In the genomic region with DNA sequence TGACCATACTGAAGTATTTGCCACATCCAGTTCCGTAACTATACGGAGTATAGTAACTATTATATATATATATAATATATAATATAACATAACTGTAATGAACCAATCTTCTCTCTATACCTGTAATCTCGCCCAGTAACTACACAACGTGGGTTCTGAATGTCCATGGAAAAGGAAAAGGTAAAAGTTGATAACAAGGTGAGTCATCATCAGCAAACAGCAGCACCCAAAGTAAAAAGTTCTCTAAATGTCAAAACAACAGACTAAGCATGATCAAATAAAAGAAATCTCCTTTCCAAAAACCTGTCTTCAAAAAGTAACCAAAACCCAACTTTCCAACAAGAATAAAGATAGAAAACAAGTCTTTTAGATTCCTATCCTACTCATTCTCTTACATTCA, we compare ENCODE assay signal across 19 cellular contexts. TPM values are rescaled to one million over a fixed set of nuclear protein-coding genes. Genes with fewer than 3 reads are reported as not detected.
DNase-seq lines count a peak whose midpoint lies in the region; ATAC-seq, FAIRE-seq and TF ChIP-seq lines count a peak whose summit lies in the region.
"Had no signal": no experiment of that assay in that cellular context is flagged by ENCODE, and none has a peak within 500 bp of the region (broad histone marks: within the 10 kb centered on the region; RNA-seq: fewer than 3 reads in every experiment).

No MANE protein-coding gene starts in this region.

- RAD21 ChIA-PET in HCT116 (lab: Charles Lee; ENCODE audit: low non-redundant PET in 1 of 2, low total read pairs in 2 of 2, uncharacterized antibody in 2 of 2, unreplicated experiment in 2 of 2): no interaction called here

- H2AFZ ChIP-seq in HCT116 (ENCODE audit: low read depth, low read length, poor library complexity, severe bottlenecking) (no peak overlapping the region), PC-3 (ENCODE audit: low read length) (no peak overlapping the region)
- H2AFZ ChIP-seq: GM23248 had no signal

- H3K27me3 ChIP-seq in HCT116 (ENCODE audit: insufficient read depth, low read length) (no peaks in the 10 kb centered on the region), PC-3 (ENCODE audit: low read length) (no peaks in the 10 kb centered on the region), bronchial epithelial cell (ENCODE audit: control insufficient read depth, insufficient read depth, low read length) (no peaks in the 10 kb centered on the region)

- H3K9me2 ChIP-seq in HCT116 (ENCODE audit: insufficient read depth) (no peaks in the 10 kb centered on the region), PC-3 (replicated peaks; ENCODE audit: low read length) (no peaks in the 10 kb centered on the region)

- FAIRE-seq in bronchial epithelial cell (lab: Jason Lieb, UNC): no peak
- FAIRE-seq: GM12878, H1 had no signal

- no peak overlapping the region for H3K9ac ChIP-seq in HCT116 (ENCODE audit: low read length)
- no peak overlapping the region for H3K9ac ChIP-seq in PC-3 (ENCODE audit: low read length)
- H3K9ac ChIP-seq: GM23248 had no signal

- no peak for TF ChIP-seq POLR2A in HCT116 (IDR thresholded peaks at IDR 0.05; ENCODE audit: borderline replicate concordance, extremely low read depth, insufficient read depth, insufficient read length)

- intact Hi-C loops in HCT116 (cut with micrococcal nuclease) (no loop called here), PC-3 (cut with micrococcal nuclease) (no loop called here)

- H3K4me3 ChIP-seq in HCT116 (replicated peaks in 1 of 2; ENCODE audit: low read depth in 1 of 2, low read length in 2 of 2): no peak overlapping the region
- no peak overlapping the region for H3K4me3 ChIP-seq in PC-3 (ENCODE audit: low read length)
- H3K4me3 ChIP-seq in bronchial epithelial cell (ENCODE audit: low read depth, low read length): no peak overlapping the region
- H3K4me3 ChIP-seq in foreskin fibroblast (ENCODE audit: low read depth in 1 of 2, low read length in 2 of 2): no peak overlapping the region
- H3K4me3 ChIP-seq: GM12878, GM23248 had no signal

- DNase-seq in HCT116 (ENCODE audit: low read depth, low spot score) (no peak), PC-3 (peak; percentile 44), bronchial epithelial cell (ENCODE audit: low read depth) (peak; percentile 16), progenitor cell of endocrine pancreas (ENCODE audit: low spot score, unreplicated experiment) (no peak), foreskin fibroblast (no peak)
- DNase-seq: C1 segment of cervical spinal cord; Calu3; CD4-positive, alpha-beta memory T cell; COR-L47; DMS79; EL; GDM1; GM23248; H7; HCEC 1CT had no signal

- H3K9me3 ChIP-seq in HCT116 (ENCODE audit: control insufficient read depth in 1 of 2, insufficient read depth in 1 of 2, low read depth in 1 of 2, low read length in 2 of 2) (no peaks in the 10 kb centered on the region), PC-3 (ENCODE audit: low read length) (no peaks in the 10 kb centered on the region)

- H3F3A ChIP-seq in PC-3 (ENCODE audit: low read length, unreplicated experiment): no peaks in the 10 kb centered on the region

- no peaks in the 10 kb centered on the region for H4K20me1 ChIP-seq in HCT116 (ENCODE audit: insufficient read depth)
- H4K20me1 ChIP-seq in PC-3 (ENCODE audit: low read length): peaks cover 7% of the 10 kb centered on the region

- ATAC-seq in HCT116 (no peak), PC-3 (peak; percentile 84), GM18511 (IDR thresholded peaks at IDR 0.05; ENCODE audit: unreplicated experiment) (no peak)
- ATAC-seq: GM12878 had no signal

- H3K79me2 ChIP-seq in HCT116 (ENCODE audit: insufficient read depth, low read length) (peaks cover 20% of the 10 kb centered on the region), PC-3 (ENCODE audit: low read length) (peaks cover 27% of the 10 kb centered on the region)

- peaks cover 3 to 4% of the 10 kb centered on the region in 2 experiments; a peak in 3 of 4 replicates for H3K4me1 ChIP-seq in HCT116 (ENCODE audit: control insufficient read depth in 1 of 2, insufficient read depth in 2 of 2, low read length in 2 of 2)
- H3K4me1 ChIP-seq in PC-3 (ENCODE audit: insufficient read depth, low read length): peaks cover 10% of the 10 kb centered on the region

- CTCF ChIA-PET in HCT116 (lab: Charles Lee) (no interaction called here), PC-3 (lab: Charles Lee) (no interaction called here)

- peak overlapping the region; percentile 8 for H3K27ac Mint-ChIP-seq in progenitor cell of endocrine pancreas
- H3K27ac Mint-ChIP-seq: CD4-positive, alpha-beta memory T cell had no signal

- H3K36me3 ChIP-seq in HCT116 (ENCODE audit: control insufficient read depth in 1 of 2, insufficient read depth in 2 of 2, low read length in 2 of 2) (no peaks in the 10 kb centered on the region), PC-3 (ENCODE audit: low read depth, low read length) (no peaks in the 10 kb centered on the region), bronchial epithelial cell (ENCODE audit: control insufficient read depth, insufficient read depth, low read length) (no peaks in the 10 kb centered on the region)

- H3K4me1 Mint-ChIP-seq in progenitor cell of endocrine pancreas (ENCODE audit: low read depth): peaks cover 9% of the 10 kb centered on the region

- H3K27me3 Mint-ChIP-seq in progenitor cell of endocrine pancreas: no peaks in the 10 kb centered on the region

- H3K27ac ChIP-seq in HCT116 (ENCODE audit: low read depth, low read length) (no peak overlapping the region), PC-3 (ENCODE audit: low read length) (no peak overlapping the region)
- H3K27ac ChIP-seq: GM23248 had no signal

- no TSS peak for BruUV-seq in HCT116 (replicated peaks; lab: Mats Ljungman, UMichigan)
- no TSS peak for BruUV-seq in PC-3 (replicated peaks; lab: Mats Ljungman, UMichigan)

- no peak for TF ChIP-seq RAD21 in HCT116 (IDR thresholded peaks at IDR 0.05; ENCODE audit: low read depth)

- no peak overlapping the region for H3K4me3 Mint-ChIP-seq in progenitor cell of endocrine pancreas (ENCODE audit: low read depth)
- H3K4me3 Mint-ChIP-seq: CD4-positive, alpha-beta memory T cell had no signal

- H3K36me3 Mint-ChIP-seq in progenitor cell of endocrine pancreas (ENCODE audit: insufficient read depth): peaks cover under 1% of the 10 kb centered on the region
- H3K36me3 Mint-ChIP-seq: CD4-positive, alpha-beta memory T cell had no signal

- no peak for TF ChIP-seq CTCF in HCT116 (IDR thresholded peaks at IDR 0.05 in 2 of 3, conservative IDR thresholded peaks at IDR 0.05 in 1 of 3; ENCODE audit: borderline replicate concordance in 1 of 3, insufficient read depth in 1 of 3, low read depth in 2 of 3, low read length in 2 of 3)
- TF ChIP-seq CTCF in PC-3 (conservative IDR thresholded peaks at IDR 0.05; ENCODE audit: low read depth, low read length): no peak
- no peak for TF ChIP-seq CTCF in bronchial epithelial cell (IDR thresholded peaks at IDR 0.05; ENCODE audit: insufficient read depth, low read length, severe bottlenecking)
- TF ChIP-seq CTCF in progenitor cell of endocrine pancreas (IDR thresholded peaks at IDR 0.05; ENCODE audit: unreplicated experiment): no peak
- no peak for TF ChIP-seq CTCF in foreskin fibroblast (IDR thresholded peaks at IDR 0.05; ENCODE audit: low read depth, low read length)

- H3K4me2 ChIP-seq in HCT116 (ENCODE audit: low read length): no peak overlapping the region
- H3K4me2 ChIP-seq in PC-3 (ENCODE audit: low read length): peak overlapping the region; percentile 19

- POLR2A ChIA-PET in HCT116 (lab: Charles Lee) (no interaction called here), PC-3 (lab: Charles Lee; ENCODE audit: unreplicated experiment) (no interaction called here)

- no peaks in the 10 kb centered on the region for H3K9me3 Mint-ChIP-seq in progenitor cell of endocrine pancreas (ENCODE audit: low read depth)
- H3K9me3 Mint-ChIP-seq: CD4-positive, alpha-beta memory T cell had no signal

TF ChIP-seq in HCT116, 20 proteins besides CTCF, POLR2A, EP300 and RAD21:
- TF ChIP-seq FOSL1 (IDR thresholded peaks at IDR 0.05; ENCODE audit: low read depth) (peak; percentile 16; the same call in 1 of the 2 replicates), CEBPB (IDR thresholded peaks at IDR 0.05; ENCODE audit: low read depth) (no peak)

RNA-seq across cellular contexts. Expression of a gene that starts 42.8 kb away (rescaled TPM):
- 26.0 TPM for total RNA-seq in HCT116 (2021; ENCODE audit: unreplicated experiment)
- polyA plus RNA-seq in HCT116 (2012): 22.5 and 23.1 TPM in 2 replicates
- 10.2 and 14.7 TPM in 2 replicates for total RNA-seq in PC-3 (2014; rRNA removed)
- 3.9 and 13.3 TPM in 2 replicates for total RNA-seq in bronchial epithelial cell
- total RNA-seq in progenitor cell of endocrine pancreas: 59.4 and 62.8 TPM in 2 replicates
- total RNA-seq: A673 had no signal

Comparison
In these comparisons a context has a peak if more than half of its experiments do, and no peak if none do; other contexts are left out.
1. DNase-seq: peak in PC-3 (single experiment) and bronchial epithelial cell (single experiment); none in HCT116 (single experiment), progenitor cell of endocrine pancreas (single experiment) and foreskin fibroblast (0 of 2).